In genomic region chr5:34038838-34039237, GRCh38 we compare ENCODE assay signal across 30 cellular contexts. TPM values are rescaled to one million over a fixed set of nuclear protein-coding genes. Genes with fewer than 3 reads are reported as not detected.
"Had no signal": no experiment of that assay in that cellular context is flagged by ENCODE, and none has a peak within 500 bp of the region (broad histone marks: within the 10 kb centered on the region; RNA-seq: fewer than 3 reads in every experiment).

No MANE protein-coding gene starts in this region.

- H3K27me3 Mint-ChIP-seq: activated CD4-positive, alpha-beta T cell treated with anti-CD3 and anti-CD28 coated beads for 36 hours; activated CD4-positive, alpha-beta T cell treated with anti-CD3 and anti-CD28 coated beads, Interleukin-2, amount 10 ng/mL, durations not matched to agents 7 days and 5 days; activated naive CD8-positive, alpha-beta T cell treated with anti-CD3 and anti-CD28 coated beads, Interleukin-2, amount 50 U/mL, for 24 hours; activated T-cell treated with anti-CD3 and anti-CD28 coated beads, Interleukin-2, amount 50 U/mL, for 24 hours had no signal

- H3K36me3 ChIP-seq: ascending aorta, breast epithelium, SJCRH30 had no signal

- H3K4me1 Mint-ChIP-seq: activated CD4-positive, alpha-beta T cell treated with anti-CD3 and anti-CD28 coated beads for 36 hours; activated CD4-positive, alpha-beta T cell treated with anti-CD3 and anti-CD28 coated beads, Interleukin-2, amount 10 ng/mL, durations not matched to agents 7 days and 5 days had no signal

- ATAC-seq: activated CD4-positive, alpha-beta T cell treated with anti-CD3 and anti-CD28 coated beads for 36 hours; activated CD4-positive, CD25-positive, alpha-beta regulatory T cell treated with anti-CD3 and anti-CD28 coated beads, Interleukin-2, amount 50 U/mL, for 24 hours; activated CD8-positive, alpha-beta T cell treated with anti-CD3 and anti-CD28 coated beads, Interleukin-2, amount 10 ng/mL, durations not matched to agents 7 days and 5 days; activated naive CD4-positive, alpha-beta T cell treated with anti-CD3 and anti-CD28 coated beads, Interleukin-2, amount 50 U/mL, for 72 hours; activated naive CD8-positive, alpha-beta T cell treated with anti-CD3 and anti-CD28 coated beads, Interleukin-2, amount 50 U/mL, for 24 hours; body of pancreas; Panc1 had no signal

- H3K4me1 ChIP-seq: breast epithelium had no signal

- H3K36me3 Mint-ChIP-seq: WTC11 had no signal

- H3K4me3 ChIP-seq: ascending aorta, body of pancreas, breast epithelium, SJCRH30, SK-N-MC had no signal

- H3K27ac Mint-ChIP-seq: activated CD4-positive, alpha-beta T cell treated with anti-CD3 and anti-CD28 coated beads for 36 hours; activated CD4-positive, alpha-beta T cell treated with anti-CD3 and anti-CD28 coated beads, Interleukin-2, amount 10 ng/mL, durations not matched to agents 7 days and 5 days; activated CD8-positive, alpha-beta T cell treated with anti-CD3 and anti-CD28 coated beads, Interleukin-2, amount 10 ng/mL, durations not matched to agents 7 days and 5 days; activated naive CD4-positive, alpha-beta T cell treated with anti-CD3 and anti-CD28 coated beads for 36 hours; activated naive CD4-positive, alpha-beta T cell treated with anti-CD3 and anti-CD28 coated beads, Interleukin-2, amount 50 U/mL, for 72 hours; activated naive CD8-positive, alpha-beta T cell treated with anti-CD3 and anti-CD28 coated beads, Interleukin-2, amount 50 U/mL, for 24 hours; activated T-cell treated with anti-CD3 and anti-CD28 coated beads, Interleukin-2, amount 50 U/mL, for 24 hours had no signal

- H3K9me3 Mint-ChIP-seq: activated CD4-positive, alpha-beta T cell treated with anti-CD3 and anti-CD28 coated beads, Interleukin-2, amount 10 ng/mL, durations not matched to agents 7 days and 5 days; activated naive CD4-positive, alpha-beta T cell treated with anti-CD3 and anti-CD28 coated beads for 36 hours; activated naive CD4-positive, alpha-beta T cell treated with anti-CD3 and anti-CD28 coated beads, Interleukin-2, amount 50 U/mL, for 72 hours; activated naive CD8-positive, alpha-beta T cell treated with anti-CD3 and anti-CD28 coated beads, Interleukin-2, amount 50 U/mL, for 24 hours; activated T-cell treated with anti-CD3 and anti-CD28 coated beads, Interleukin-2, amount 50 U/mL, for 24 hours had no signal

- H3K27me3 ChIP-seq: ascending aorta, body of pancreas, breast epithelium, SJCRH30 had no signal

- DNase-seq: activated CD4-positive, alpha-beta T cell treated with anti-CD3 and anti-CD28 coated beads for 36 hours; activated CD4-positive, alpha-beta T cell treated with anti-CD3 and anti-CD28 coated beads, Interleukin-2, amount 10 ng/mL, durations not matched to agents 7 days and 5 days; activated CD4-positive, alpha-beta T cell treated with anti-CD3 and anti-CD28 coated beads, Interleukin-2, amount 50 U/mL, for 48 hours; activated CD8-positive, alpha-beta T cell treated with anti-CD3 and anti-CD28 coated beads, Interleukin-2, amount 10 ng/mL, durations not matched to agents 7 days and 5 days; activated gamma-delta T cell treated with Interleukin-2 at 50 U/mL for 16 hours; activated naive CD4-positive, alpha-beta T cell treated with anti-CD3 and anti-CD28 coated beads for 36 hours; activated naive CD8-positive, alpha-beta T cell treated with anti-CD3 and anti-CD28 coated beads, Interleukin-2, amount 50 U/mL, for 24 hours; activated T-cell treated with anti-CD3 and anti-CD28 coated beads, Interleukin-2, amount 50 U/mL, for 24 hours; body of pancreas; MM.1S; NCI-H1092; NCI-H1436 treated with DMSO at 0.1 percent for 48 hours; NCI-H1694 treated with DMSO at 0.1 percent for 48 hours; NCI-H2029; NCI-H345; NCI-H524 treated with DMSO at 0.1 percent for 48 hours; SHP77; SJCRH30; T1000 had no signal

- FAIRE-seq: TTC549 had no signal

- H3K9me3 ChIP-seq: ascending aorta, body of pancreas, breast epithelium, SJCRH30 had no signal

- H3K27ac ChIP-seq: ascending aorta, body of pancreas, breast epithelium, SJCRH30, SK-N-MC had no signal

- H3K4me3 Mint-ChIP-seq: activated CD4-positive, alpha-beta T cell treated with anti-CD3 and anti-CD28 coated beads for 36 hours; activated CD4-positive, alpha-beta T cell treated with anti-CD3 and anti-CD28 coated beads, Interleukin-2, amount 10 ng/mL, durations not matched to agents 7 days and 5 days; activated CD8-positive, alpha-beta T cell treated with anti-CD3 and anti-CD28 coated beads, Interleukin-2, amount 10 ng/mL, durations not matched to agents 7 days and 5 days; activated naive CD4-positive, alpha-beta T cell treated with anti-CD3 and anti-CD28 coated beads for 36 hours; activated naive CD8-positive, alpha-beta T cell treated with anti-CD3 and anti-CD28 coated beads, Interleukin-2, amount 50 U/mL, for 24 hours; activated T-cell treated with anti-CD3 and anti-CD28 coated beads, Interleukin-2, amount 50 U/mL, for 24 hours; WTC11 had no signal

RNA-seq across cellular contexts. Expression of gene SLC45A2, which starts 54.3 kb away (rescaled TPM):
- total RNA-seq: activated CD4-positive, alpha-beta T cell treated with anti-CD3 and anti-CD28 coated beads for 36 hours; activated naive CD4-positive, alpha-beta T cell treated with anti-CD3 and anti-CD28 coated beads for 36 hours; ascending aorta; body of pancreas; breast epithelium; LHCN-M2; NCI-H460; SJCRH30; T-helper 1 cell treated with Interleukin-12 subunit alpha and Interleukin-12 subunit beta and Interleukin-4 antibody, amounts not matched to agents 30 ng/mL and 1 ng/mL, for 36 hours; WTC11 had no signal
